Comparison of ENCODE assay signal across 1 cellular context in genomic region chr6:15888798-15889772, GRCh38.
TF ChIP-seq lines count a peak whose summit lies in the region.

No MANE protein-coding gene starts in this region.

TF ChIP-seq in H1, 55 proteins besides CTCF, POLR2A, EP300 and RAD21 (continued from another document):
- TF ChIP-seq SUZ12 (IDR thresholded peaks at IDR 0.05; ENCODE audit: low read length) (no peak), YY1 (IDR thresholded peaks at IDR 0.05; ENCODE audit: low read depth, low read length) (no peak), CHD1 (IDR thresholded peaks at IDR 0.05; ENCODE audit: low read depth, low read length) (no peak)
